In the genomic region with DNA sequence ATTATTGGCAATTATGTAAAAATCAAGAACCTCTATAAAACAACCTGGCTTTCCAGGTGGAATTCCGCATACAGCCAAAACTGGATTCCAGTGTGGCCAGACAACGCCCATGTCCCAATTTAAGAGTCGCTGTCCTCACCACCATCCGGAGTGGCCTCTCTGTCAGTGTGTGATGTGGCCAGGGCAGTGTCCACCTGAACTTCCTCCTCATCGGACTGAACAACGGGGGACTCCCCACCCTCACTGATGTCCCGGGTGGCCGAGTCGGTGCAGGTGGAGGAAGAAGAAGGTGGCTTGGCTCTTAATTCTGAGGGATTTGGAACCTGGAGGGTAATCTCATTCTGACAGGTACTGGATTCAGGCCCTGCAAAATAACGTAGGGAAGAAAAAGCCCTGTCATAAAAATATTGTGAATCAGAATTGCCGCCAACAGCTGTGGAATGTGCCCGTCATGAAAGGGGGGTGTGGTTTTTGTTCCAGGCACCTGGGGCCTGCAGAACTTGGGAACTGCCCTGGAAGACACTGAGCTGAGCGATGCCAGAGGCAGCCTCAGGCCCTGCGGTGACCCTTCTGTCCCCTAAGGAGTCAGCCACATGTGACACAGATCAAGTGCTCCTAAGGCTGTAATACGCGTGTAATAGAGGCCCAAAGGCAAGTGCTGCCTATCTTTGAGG, we compare ENCODE assay signal across 10 cellular contexts.
DNase-seq lines count a peak whose midpoint lies in the region; ATAC-seq and TF ChIP-seq lines count a peak whose summit lies in the region.
"Had no signal": no experiment of that assay in that cellular context is flagged by ENCODE, and none has a peak within 500 bp of the region (broad histone marks: within the 10 kb centered on the region; RNA-seq: fewer than 3 reads in every experiment).

No MANE protein-coding gene starts in this region.

- H3K27ac ChIP-seq in stomach, result no peak overlapping the region
- H3K27ac ChIP-seq: thoracic aorta had no signal

- CTCF ChIA-PET in activated naive CD4-positive, alpha-beta T cell treated with anti-CD3 and anti-CD28 coated beads for 36 hours (lab: Charles Lee), result no interaction called here
- CTCF ChIA-PET in activated naive CD4-positive, alpha-beta T cell treated with anti-CD3 and anti-CD28 coated beads, Interleukin-2, amount 10 ng/mL, durations not matched to agents 7 days and 5 days (lab: Charles Lee), result no interaction called here

- H3K9me3 Mint-ChIP-seq in activated naive CD4-positive, alpha-beta T cell treated with anti-CD3 and anti-CD28 coated beads for 36 hours, result peaks cover 3% of the 10 kb centered on the region
- H3K9me3 Mint-ChIP-seq in activated naive CD4-positive, alpha-beta T cell treated with anti-CD3 and anti-CD28 coated beads, Interleukin-2, amount 10 ng/mL, durations not matched to agents 7 days and 5 days, result no peaks in the 10 kb centered on the region
- H3K9me3 Mint-ChIP-seq in activated naive CD8-positive, alpha-beta T cell (ENCODE audit: low read depth), result no peaks in the 10 kb centered on the region
- no peaks in the 10 kb centered on the region for H3K9me3 Mint-ChIP-seq in memory B cell

- no peaks in the 10 kb centered on the region for H3K27me3 Mint-ChIP-seq in activated naive CD4-positive, alpha-beta T cell treated with anti-CD3 and anti-CD28 coated beads for 36 hours (ENCODE audit: low read depth)
- H3K27me3 Mint-ChIP-seq in activated naive CD4-positive, alpha-beta T cell treated with anti-CD3 and anti-CD28 coated beads, Interleukin-2, amount 10 ng/mL, durations not matched to agents 7 days and 5 days, result no peaks in the 10 kb centered on the region
- H3K27me3 Mint-ChIP-seq in activated naive CD8-positive, alpha-beta T cell, result no peaks in the 10 kb centered on the region
- no peaks in the 10 kb centered on the region for H3K27me3 Mint-ChIP-seq in memory B cell

- in situ Hi-C loops in G401 (cut with HindIII; ENCODE audit: low sequenced_read_pairs), result no loop called here

- TF ChIP-seq POLR2A in stomach (IDR thresholded peaks at IDR 0.05), result no peak

- H3K27ac Mint-ChIP-seq in activated naive CD4-positive, alpha-beta T cell treated with anti-CD3 and anti-CD28 coated beads for 36 hours, result peak overlapping the region; percentile 63
- H3K27ac Mint-ChIP-seq in activated naive CD4-positive, alpha-beta T cell treated with anti-CD3 and anti-CD28 coated beads, Interleukin-2, amount 10 ng/mL, durations not matched to agents 7 days and 5 days, result no peak overlapping the region
- H3K27ac Mint-ChIP-seq in activated naive CD8-positive, alpha-beta T cell, result peak overlapping the region; percentile 52
- H3K27ac Mint-ChIP-seq in memory B cell, result peak overlapping the region; percentile 72

- H3K4me1 Mint-ChIP-seq in activated naive CD4-positive, alpha-beta T cell treated with anti-CD3 and anti-CD28 coated beads for 36 hours (ENCODE audit: low read depth), result peaks cover 7% of the 10 kb centered on the region
- peaks cover 12% of the 10 kb centered on the region for H3K4me1 Mint-ChIP-seq in activated naive CD4-positive, alpha-beta T cell treated with anti-CD3 and anti-CD28 coated beads, Interleukin-2, amount 10 ng/mL, durations not matched to agents 7 days and 5 days
- peaks cover 8% of the 10 kb centered on the region for H3K4me1 Mint-ChIP-seq in activated naive CD8-positive, alpha-beta T cell (ENCODE audit: low read depth)
- peaks cover 17% of the 10 kb centered on the region for H3K4me1 Mint-ChIP-seq in memory B cell

- no peak for TF ChIP-seq CTCF in stomach (IDR thresholded peaks at IDR 0.05)

- no peaks in the 10 kb centered on the region for H3K9me3 ChIP-seq in stomach
- H3K9me3 ChIP-seq: thoracic aorta had no signal

- DNase-seq in activated naive CD4-positive, alpha-beta T cell treated with anti-CD3 and anti-CD28 coated beads for 36 hours, result no peak
- no peak for DNase-seq in activated naive CD4-positive, alpha-beta T cell treated with anti-CD3 and anti-CD28 coated beads, Interleukin-2, amount 10 ng/mL, durations not matched to agents 7 days and 5 days
- DNase-seq in memory B cell (ENCODE audit: low spot score in 2 of 2) (no peak), stomach (peak; percentile 21), G401 (ENCODE audit: low spot score) (no peak), Ammon's horn (ENCODE audit: low spot score) (no peak)
- DNase-seq: SHP77 had no signal

- intact Hi-C loops in activated naive CD4-positive, alpha-beta T cell treated with anti-CD3 and anti-CD28 coated beads for 36 hours (cut with micrococcal nuclease), result loop anchor here (10.0 kb wide), 1 partner anchor 102 kb away; no protein-coding TSS in a partner anchor
- intact Hi-C loops in stomach (cut with DNase I; ENCODE audit: low total_unique reads), result no loop called here

- ATAC-seq in memory B cell (ENCODE audit: low read depth) (no peak), GM19395 (IDR thresholded peaks at IDR 0.05; ENCODE audit: unreplicated experiment) (no peak)

- H3K36me3 Mint-ChIP-seq in activated naive CD4-positive, alpha-beta T cell treated with anti-CD3 and anti-CD28 coated beads for 36 hours (ENCODE audit: low read depth), result peaks cover 58% of the 10 kb centered on the region
- H3K36me3 Mint-ChIP-seq in activated naive CD4-positive, alpha-beta T cell treated with anti-CD3 and anti-CD28 coated beads, Interleukin-2, amount 10 ng/mL, durations not matched to agents 7 days and 5 days, result peaks cover 77% of the 10 kb centered on the region
- H3K36me3 Mint-ChIP-seq in activated naive CD8-positive, alpha-beta T cell, result peaks cover 28% of the 10 kb centered on the region
- peaks cover 50% of the 10 kb centered on the region for H3K36me3 Mint-ChIP-seq in memory B cell

- no peak for TF ChIP-seq EP300 in stomach (IDR thresholded peaks at IDR 0.05)

- no peaks in the 10 kb centered on the region for H3K27me3 ChIP-seq in stomach

- peaks cover 36 to 79% (median 74%) of the 10 kb centered on the region in 4 donors for H3K36me3 ChIP-seq in stomach

- H3K4me3 ChIP-seq in stomach, result no peak overlapping the region
- H3K4me3 ChIP-seq: thoracic aorta had no signal

- H3K4me1 ChIP-seq in stomach, result peaks cover 0 to 17% (median 3%) of the 10 kb centered on the region in 4 donors

- WGBS in stomach, 5 donors, result 90 to 96% (median 94%) methylated on average over 16 of the region's 16 CpGs

- no peak overlapping the region for H3K4me3 Mint-ChIP-seq in activated naive CD4-positive, alpha-beta T cell treated with anti-CD3 and anti-CD28 coated beads for 36 hours
- H3K4me3 Mint-ChIP-seq in activated naive CD4-positive, alpha-beta T cell treated with anti-CD3 and anti-CD28 coated beads, Interleukin-2, amount 10 ng/mL, durations not matched to agents 7 days and 5 days, result no peak overlapping the region
- no peak overlapping the region for H3K4me3 Mint-ChIP-seq in activated naive CD8-positive, alpha-beta T cell
- no peak overlapping the region for H3K4me3 Mint-ChIP-seq in memory B cell
